17 cellular contexts compared by ENCODE assay signal in the genomic region with DNA sequence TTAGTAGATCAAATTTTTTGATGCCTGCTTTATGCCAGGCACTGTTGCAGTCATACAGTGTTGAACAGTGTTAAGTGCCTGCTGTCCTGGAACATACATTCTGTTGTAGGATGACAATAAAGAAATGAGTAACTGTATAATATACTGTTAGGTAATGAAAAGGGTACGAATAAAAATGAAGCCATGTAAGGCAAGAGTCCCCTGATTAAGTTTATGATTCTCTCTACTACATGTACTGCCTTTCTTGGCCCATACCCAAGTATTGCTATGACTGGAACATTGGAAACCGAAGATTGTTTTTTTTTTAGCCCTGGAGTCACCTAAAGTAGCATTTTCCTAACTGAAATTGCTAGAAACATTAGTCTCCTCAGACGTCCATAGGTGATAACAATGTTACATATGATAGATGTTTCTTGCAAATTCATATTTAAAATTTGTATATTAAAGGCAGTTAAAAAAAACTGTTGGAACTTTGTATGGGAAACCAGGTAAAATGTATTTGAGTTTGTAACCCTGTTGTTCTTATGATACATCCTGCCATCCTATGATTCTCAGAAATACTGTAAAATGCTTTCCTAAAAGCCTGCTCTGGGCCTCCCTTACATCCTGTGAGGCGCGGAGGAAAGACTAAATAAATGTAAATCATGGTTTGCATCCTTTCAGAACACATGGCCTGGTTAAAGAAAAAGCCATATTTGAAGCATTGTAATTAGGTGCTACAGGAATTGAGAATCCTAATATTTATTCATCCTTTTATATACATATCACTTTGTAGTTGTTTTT. TPM values are rescaled to one million over a fixed set of nuclear protein-coding genes. Genes with fewer than 3 reads are reported as not detected.
DNase-seq lines count a peak whose midpoint lies in the region; ATAC-seq, FAIRE-seq and TF ChIP-seq lines count a peak whose summit lies in the region.
"Had no signal": no experiment of that assay in that cellular context is flagged by ENCODE, and none has a peak within 500 bp of the region (broad histone marks: within the 10 kb centered on the region; RNA-seq: fewer than 3 reads in every experiment).

No MANE protein-coding gene starts in this region.

- no peaks in the 10 kb centered on the region for H3K9me3 Mint-ChIP-seq in activated CD4-positive, alpha-beta T cell treated with anti-CD3 and anti-CD28 coated beads, Interleukin-2, amount 10 ng/mL, durations not matched to agents 7 days and 5 days
- no peaks in the 10 kb centered on the region for H3K9me3 Mint-ChIP-seq in activated naive CD8-positive, alpha-beta T cell (ENCODE audit: low read depth)
- H3K9me3 Mint-ChIP-seq in natural killer cell treated with Interleukin-12 subunit alpha and Interleukin-12 subunit beta and Interleukin-15 and Interleukin-18, amount 100 ng/mL, for 72 hours: no peaks in the 10 kb centered on the region

- peaks cover 18 to 39% of the 10 kb centered on the region in 2 donors for H3K36me3 ChIP-seq in kidney (ENCODE audit: control insufficient read depth in 1 of 2, insufficient read depth in 2 of 2, low read length in 2 of 2)

- POLR2A ChIA-PET in activated CD4-positive, alpha-beta T cell treated with anti-CD3 and anti-CD28 coated beads, Interleukin-2, amount 10 ng/mL, durations not matched to agents 7 days and 5 days (lab: Charles Lee): no interaction called here

- peak overlapping the region; percentile 32 for H3K4me3 Mint-ChIP-seq in activated CD4-positive, alpha-beta T cell treated with anti-CD3 and anti-CD28 coated beads, Interleukin-2, amount 10 ng/mL, durations not matched to agents 7 days and 5 days
- peak overlapping the region; percentile 42 for H3K4me3 Mint-ChIP-seq in activated naive CD8-positive, alpha-beta T cell
- H3K4me3 Mint-ChIP-seq in natural killer cell treated with Interleukin-12 subunit alpha and Interleukin-12 subunit beta and Interleukin-15 and Interleukin-18, amount 100 ng/mL, for 72 hours: peak overlapping the region; percentile 60

- ATAC-seq in GM21723 (IDR thresholded peaks at IDR 0.05; ENCODE audit: unreplicated experiment): peak; percentile 60
- ATAC-seq in natural killer cell treated with Interleukin-12 subunit alpha and Interleukin-12 subunit beta and Interleukin-15 and Interleukin-18, amount 100 ng/mL, for 72 hours: peak in 1 of 2 donors; percentile 78
- ATAC-seq in HG03378 (IDR thresholded peaks at IDR 0.05; ENCODE audit: unreplicated experiment): no peak

- intact Hi-C loops in kidney (cut with DNase I): no loop called here

- no peaks in the 10 kb centered on the region for H3K27me3 Mint-ChIP-seq in activated CD4-positive, alpha-beta T cell treated with anti-CD3 and anti-CD28 coated beads, Interleukin-2, amount 10 ng/mL, durations not matched to agents 7 days and 5 days
- no peaks in the 10 kb centered on the region for H3K27me3 Mint-ChIP-seq in activated naive CD8-positive, alpha-beta T cell
- H3K27me3 Mint-ChIP-seq in natural killer cell treated with Interleukin-12 subunit alpha and Interleukin-12 subunit beta and Interleukin-15 and Interleukin-18, amount 100 ng/mL, for 72 hours: no peaks in the 10 kb centered on the region

- no peak for DNase-seq in activated CD4-positive, alpha-beta T cell treated with anti-CD3 and anti-CD28 coated beads, Interleukin-2, amount 10 ng/mL, durations not matched to agents 7 days and 5 days
- DNase-seq in activated CD4-positive, alpha-beta T cell treated with anti-CD3 and anti-CD28 coated beads for 4 hours: no peak
- DNase-seq in natural killer cell treated with Interleukin-12 subunit alpha and Interleukin-12 subunit beta and Interleukin-15 and Interleukin-18, amount 100 ng/mL, for 72 hours (ENCODE audit: low spot score): no peak
- DNase-seq in kidney (no peak), cerebellum (ENCODE audit: low spot score) (no peak)
- DNase-seq: activated effector memory CD4-positive, alpha-beta T cell treated with Interleukin-2 at 50 U/mL for 16 hours; midbrain; SK-N-SH; thyroid gland; WERI-Rb-1 had no signal

- H3K27ac ChIP-seq in kidney (ENCODE audit: low read depth in 2 of 2, low read length in 2 of 2): no peak overlapping the region
- H3K27ac ChIP-seq: prostate gland, thyroid gland, WERI-Rb-1 had no signal

- CTCF ChIA-PET in activated CD4-positive, alpha-beta T cell treated with anti-CD3 and anti-CD28 coated beads, Interleukin-2, amount 10 ng/mL, durations not matched to agents 7 days and 5 days (lab: Charles Lee): interaction anchor here (2.1 kb wide), 1 partner anchor 11 kb away, joined by 5 read pairs; no protein-coding TSS in a partner anchor

- H3K36me3 Mint-ChIP-seq in activated CD4-positive, alpha-beta T cell treated with anti-CD3 and anti-CD28 coated beads, Interleukin-2, amount 10 ng/mL, durations not matched to agents 7 days and 5 days (ENCODE audit: low read depth): peaks cover 86% of the 10 kb centered on the region
- peaks cover 20% of the 10 kb centered on the region for H3K36me3 Mint-ChIP-seq in activated naive CD8-positive, alpha-beta T cell
- H3K36me3 Mint-ChIP-seq in natural killer cell treated with Interleukin-12 subunit alpha and Interleukin-12 subunit beta and Interleukin-15 and Interleukin-18, amount 100 ng/mL, for 72 hours: peaks cover 34% of the 10 kb centered on the region

- no peak for TF ChIP-seq CTCF in kidney (IDR thresholded peaks at IDR 0.05; ENCODE audit: borderline replicate concordance, extremely low read depth, insufficient read depth)

- peaks cover 4 to 5% of the 10 kb centered on the region in 2 donors for H3K4me1 ChIP-seq in kidney (ENCODE audit: control insufficient read depth in 1 of 2, insufficient read depth in 1 of 2, low read depth in 1 of 2, low read length in 2 of 2)
- H3K4me1 ChIP-seq: prostate gland had no signal

- no peaks in the 10 kb centered on the region for H3K9me3 ChIP-seq in kidney (ENCODE audit: control insufficient read depth in 1 of 2, low read length in 2 of 2)
- H3K9me3 ChIP-seq: prostate gland, SK-N-SH, thyroid gland had no signal

- H3K4me3 ChIP-seq in kidney (ENCODE audit: low read length in 2 of 2): no peak overlapping the region
- H3K4me3 ChIP-seq: prostate gland, thyroid gland had no signal

- peaks cover 66% of the 10 kb centered on the region for H3K4me1 Mint-ChIP-seq in activated CD4-positive, alpha-beta T cell treated with anti-CD3 and anti-CD28 coated beads, Interleukin-2, amount 10 ng/mL, durations not matched to agents 7 days and 5 days
- H3K4me1 Mint-ChIP-seq in activated naive CD8-positive, alpha-beta T cell (ENCODE audit: low read depth): peaks cover 67% of the 10 kb centered on the region
- peaks cover 41 to 47% of the 10 kb centered on the region in 2 donors for H3K4me1 Mint-ChIP-seq in natural killer cell treated with Interleukin-12 subunit alpha and Interleukin-12 subunit beta and Interleukin-15 and Interleukin-18, amount 100 ng/mL, for 72 hours (ENCODE audit: low read depth in 2 of 2)

- FAIRE-seq in kidney (lab: Jason Lieb, UNC): no peak
- FAIRE-seq: endometrium, frontal cortex had no signal

- H3K9ac ChIP-seq in kidney (ENCODE audit: low read length in 2 of 2): no peak overlapping the region
- H3K9ac ChIP-seq: SK-N-SH had no signal

- H3K27ac Mint-ChIP-seq in activated CD4-positive, alpha-beta T cell treated with anti-CD3 and anti-CD28 coated beads, Interleukin-2, amount 10 ng/mL, durations not matched to agents 7 days and 5 days: peak overlapping the region; percentile 65
- H3K27ac Mint-ChIP-seq in activated naive CD8-positive, alpha-beta T cell: peak overlapping the region; percentile 71
- peak overlapping the region; percentile 23 to 76 for H3K27ac Mint-ChIP-seq in natural killer cell treated with Interleukin-12 subunit alpha and Interleukin-12 subunit beta and Interleukin-15 and Interleukin-18, amount 100 ng/mL, for 72 hours

RNA-seq across cellular contexts. Expression of a gene that starts 5.8 kb away (rescaled TPM):
- 100 to 1,000 TPM; 321 to 348 TPM for total RNA-seq in activated CD4-positive, alpha-beta T cell treated with anti-CD3 and anti-CD28 coated beads, Interleukin-2, amount 10 ng/mL, durations not matched to agents 7 days and 5 days
- 100 to 1,000 TPM; 188 to 272 TPM for total RNA-seq in natural killer cell treated with Interleukin-12 subunit alpha and Interleukin-12 subunit beta and Interleukin-15 and Interleukin-18, amount 100 ng/mL, for 72 hours
- 207 TPM for total RNA-seq in kidney
- 791 TPM for polyA plus RNA-seq in kidney (ENCODE audit: insufficient read depth, low read depth, low replicate concordance)
- 121 TPM for total RNA-seq in cerebellum

RNA-seq across cellular contexts. Expression of a gene that starts 6.0 kb away (rescaled TPM):
- total RNA-seq in activated CD4-positive, alpha-beta T cell treated with anti-CD3 and anti-CD28 coated beads, Interleukin-2, amount 10 ng/mL, durations not matched to agents 7 days and 5 days: 10 to 100 TPM; 46.1 to 48.6 TPM
- total RNA-seq in natural killer cell treated with Interleukin-12 subunit alpha and Interleukin-12 subunit beta and Interleukin-15 and Interleukin-18, amount 100 ng/mL, for 72 hours: 10 to 100 TPM; 27.6 to 67.1 TPM
- total RNA-seq in kidney (26.5 TPM), cerebellum (29.4 TPM)
- 28.2 TPM for polyA plus RNA-seq in kidney (ENCODE audit: insufficient read depth, low read depth, low replicate concordance)

RNA-seq across cellular contexts. Expression of a gene that starts 18.7 kb away (rescaled TPM):
- total RNA-seq in activated CD4-positive, alpha-beta T cell treated with anti-CD3 and anti-CD28 coated beads, Interleukin-2, amount 10 ng/mL, durations not matched to agents 7 days and 5 days: 10 to 100 TPM; 34.5 to 49.8 TPM
- total RNA-seq in natural killer cell treated with Interleukin-12 subunit alpha and Interleukin-12 subunit beta and Interleukin-15 and Interleukin-18, amount 100 ng/mL, for 72 hours: 1 to 10 TPM; 3.3 to 3.9 TPM
- 31.5 TPM for total RNA-seq in kidney
- 8.9 TPM for polyA plus RNA-seq in kidney (ENCODE audit: insufficient read depth, low read depth, low replicate concordance)
- total RNA-seq in cerebellum: 1.3 TPM

RNA-seq across cellular contexts. Expression of a gene that starts 27.5 kb away (rescaled TPM):
- 1 to 10 TPM; 1.6 to 1.7 TPM for total RNA-seq in activated CD4-positive, alpha-beta T cell treated with anti-CD3 and anti-CD28 coated beads, Interleukin-2, amount 10 ng/mL, durations not matched to agents 7 days and 5 days
- 1 to 10 TPM; 1.1 to 1.6 TPM for total RNA-seq in natural killer cell treated with Interleukin-12 subunit alpha and Interleukin-12 subunit beta and Interleukin-15 and Interleukin-18, amount 100 ng/mL, for 72 hours
- total RNA-seq in kidney (3.4 TPM), cerebellum (3.2 TPM)
- polyA plus RNA-seq in kidney (ENCODE audit: insufficient read depth, low read depth, low replicate concordance): 2.6 TPM

RNA-seq across cellular contexts. Expression of a gene that starts 48.4 kb away (rescaled TPM):
- total RNA-seq in activated CD4-positive, alpha-beta T cell treated with anti-CD3 and anti-CD28 coated beads, Interleukin-2, amount 10 ng/mL, durations not matched to agents 7 days and 5 days: under 1 TPM; 0.15 TPM
- not detected for total RNA-seq in natural killer cell treated with Interleukin-12 subunit alpha and Interleukin-12 subunit beta and Interleukin-15 and Interleukin-18, amount 100 ng/mL, for 72 hours
- total RNA-seq in kidney (10.8 TPM), cerebellum (1.1 TPM)
- polyA plus RNA-seq in kidney (ENCODE audit: insufficient read depth, low read depth, low replicate concordance): 3.1 TPM
- total RNA-seq: A673 had no signal
- polyA plus RNA-seq: SK-N-SH had no signal
